In the genomic region with DNA sequence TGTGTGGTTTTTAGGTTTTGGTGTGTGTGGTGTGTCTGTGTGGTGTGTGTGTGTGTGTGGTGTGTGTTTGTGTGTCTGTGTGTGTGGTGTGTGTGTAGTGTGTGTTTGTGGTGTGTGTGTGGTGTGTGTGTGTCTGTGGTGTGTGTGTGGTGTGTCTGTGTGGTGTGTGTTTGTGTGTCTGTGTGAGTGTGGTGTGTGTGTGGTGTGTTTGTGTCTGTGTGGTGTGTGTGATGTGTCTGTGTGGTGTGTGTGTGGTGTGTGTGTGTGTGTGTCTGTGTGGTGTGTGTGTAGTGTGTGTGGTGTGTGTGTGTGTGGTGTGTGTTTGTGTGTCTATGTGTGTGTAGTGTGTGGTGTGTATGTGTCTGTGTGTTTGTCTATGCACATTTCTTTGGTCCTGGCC, we compare ENCODE assay signal across 1 cellular context.
TF ChIP-seq lines count a peak whose summit lies in the region.

No MANE protein-coding gene starts in this region.

TF ChIP-seq in K562, 482 proteins besides CTCF, POLR2A, EP300 and RAD21 (continues in another document):
- TF ChIP-seq, protein P1, sequence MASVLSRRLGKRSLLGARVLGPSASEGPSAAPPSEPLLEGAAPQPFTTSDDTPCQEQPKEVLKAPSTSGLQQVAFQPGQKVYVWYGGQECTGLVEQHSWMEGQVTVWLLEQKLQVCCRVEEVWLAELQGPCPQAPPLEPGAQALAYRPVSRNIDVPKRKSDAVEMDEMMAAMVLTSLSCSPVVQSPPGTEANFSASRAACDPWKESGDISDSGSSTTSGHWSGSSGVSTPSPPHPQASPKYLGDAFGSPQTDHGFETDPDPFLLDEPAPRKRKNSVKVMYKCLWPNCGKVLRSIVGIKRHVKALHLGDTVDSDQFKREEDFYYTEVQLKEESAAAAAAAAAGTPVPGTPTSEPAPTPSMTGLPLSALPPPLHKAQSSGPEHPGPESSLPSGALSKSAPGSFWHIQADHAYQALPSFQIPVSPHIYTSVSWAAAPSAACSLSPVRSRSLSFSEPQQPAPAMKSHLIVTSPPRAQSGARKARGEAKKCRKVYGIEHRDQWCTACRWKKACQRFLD (CRISPR knock-in tag; IDR thresholded peaks at IDR 0.05): no peak
- TF ChIP-seq ZNF75A (CRISPR knock-in tag; IDR thresholded peaks at IDR 0.05): no peak
- TF ChIP-seq ZNF24 (IDR thresholded peaks at IDR 0.05): no peak
- TF ChIP-seq ZNF282 (CRISPR knock-in tag; IDR thresholded peaks at IDR 0.05): no peak
- TF ChIP-seq HDAC1 (IDR thresholded peaks at IDR 0.05): peak in 1 of 2 experiments; percentile 56; a peak in 2 of 4 replicates
- TF ChIP-seq ARHGAP35 (IDR thresholded peaks at IDR 0.05; ENCODE audit: partially characterized antibody): peak; percentile 16
- TF ChIP-seq NFIC (IDR thresholded peaks at IDR 0.05): no peak
- no peak for TF ChIP-seq STAG1 (CRISPR knock-in tag; IDR thresholded peaks at IDR 0.05; ENCODE audit: borderline replicate concordance)
- TF ChIP-seq KHSRP (IDR thresholded peaks at IDR 0.05): no peak
- TF ChIP-seq NCOA6 (IDR thresholded peaks at IDR 0.05): no peak
- TF ChIP-seq HMGN3 (IDR thresholded peaks at IDR 0.05; ENCODE audit: borderline replicate concordance, extremely low read depth, insufficient read length, low read depth, low read length): no peak
- TF ChIP-seq PRPF4 (IDR thresholded peaks at IDR 0.05; ENCODE audit: insufficient read depth, low read depth, low read length, poor library complexity, severe bottlenecking): no peak
- TF ChIP-seq CREB5 (CRISPR knock-in tag; IDR thresholded peaks at IDR 0.05): no peak
- no peak for TF ChIP-seq PURB (CRISPR knock-in tag; IDR thresholded peaks at IDR 0.05; ENCODE audit: low read depth)
- TF ChIP-seq TCF7 (IDR thresholded peaks at IDR 0.05; ENCODE audit: borderline replicate concordance): no peak
- TF ChIP-seq, protein P2, sequence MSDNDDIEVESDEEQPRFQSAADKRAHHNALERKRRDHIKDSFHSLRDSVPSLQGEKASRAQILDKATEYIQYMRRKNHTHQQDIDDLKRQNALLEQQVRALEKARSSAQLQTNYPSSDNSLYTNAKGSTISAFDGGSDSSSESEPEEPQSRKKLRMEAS (CRISPR knock-in tag; IDR thresholded peaks at IDR 0.05): no peak
- 0 out of 2 replicates have a peak, but pooled peaks have one; percentile 23 for TF ChIP-seq THRB (CRISPR knock-in tag; conservative IDR thresholded peaks at IDR 0.05)
- peak; percentile 14 for TF ChIP-seq PHF20 (IDR thresholded peaks at IDR 0.05; ENCODE audit: partially characterized antibody)
- no peak for TF ChIP-seq MITF (IDR thresholded peaks at IDR 0.05)
- TF ChIP-seq TRIM24 (IDR thresholded peaks at IDR 0.05): peak; percentile 17 to 24; a peak in 1 of 4 replicates
- no peak for TF ChIP-seq ZFPM2 (CRISPR knock-in tag; IDR thresholded peaks at IDR 0.05)
- TF ChIP-seq MYC (IDR thresholded peaks at IDR 0.05; ENCODE audit: low read depth, low read length): no peak
- no peak for TF ChIP-seq MYC (CRISPR knock-in tag; IDR thresholded peaks at IDR 0.05; ENCODE audit: borderline replicate concordance, low read depth)
- no peak for TF ChIP-seq ZBTB11 (CRISPR knock-in tag; IDR thresholded peaks at IDR 0.05)
- TF ChIP-seq SRSF9 (IDR thresholded peaks at IDR 0.05; ENCODE audit: borderline replicate concordance, low read depth, low read length): no peak
- 0 out of 2 replicates have a peak, but pooled peaks have one; percentile 14 for TF ChIP-seq ZBTB5 (IDR thresholded peaks at IDR 0.05)
- TF ChIP-seq, protein P3, sequence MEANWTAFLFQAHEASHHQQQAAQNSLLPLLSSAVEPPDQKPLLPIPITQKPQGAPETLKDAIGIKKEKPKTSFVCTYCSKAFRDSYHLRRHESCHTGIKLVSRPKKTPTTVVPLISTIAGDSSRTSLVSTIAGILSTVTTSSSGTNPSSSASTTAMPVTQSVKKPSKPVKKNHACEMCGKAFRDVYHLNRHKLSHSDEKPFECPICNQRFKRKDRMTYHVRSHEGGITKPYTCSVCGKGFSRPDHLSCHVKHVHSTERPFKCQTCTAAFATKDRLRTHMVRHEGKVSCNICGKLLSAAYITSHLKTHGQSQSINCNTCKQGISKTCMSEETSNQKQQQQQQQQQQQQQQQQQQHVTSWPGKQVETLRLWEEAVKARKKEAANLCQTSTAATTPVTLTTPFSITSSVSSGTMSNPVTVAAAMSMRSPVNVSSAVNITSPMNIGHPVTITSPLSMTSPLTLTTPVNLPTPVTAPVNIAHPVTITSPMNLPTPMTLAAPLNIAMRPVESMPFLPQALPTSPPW (CRISPR knock-in tag; IDR thresholded peaks at IDR 0.05): no peak
- no peak for TF ChIP-seq CEBPB (tag; IDR thresholded peaks at IDR 0.05)
- TF ChIP-seq, protein P4, sequence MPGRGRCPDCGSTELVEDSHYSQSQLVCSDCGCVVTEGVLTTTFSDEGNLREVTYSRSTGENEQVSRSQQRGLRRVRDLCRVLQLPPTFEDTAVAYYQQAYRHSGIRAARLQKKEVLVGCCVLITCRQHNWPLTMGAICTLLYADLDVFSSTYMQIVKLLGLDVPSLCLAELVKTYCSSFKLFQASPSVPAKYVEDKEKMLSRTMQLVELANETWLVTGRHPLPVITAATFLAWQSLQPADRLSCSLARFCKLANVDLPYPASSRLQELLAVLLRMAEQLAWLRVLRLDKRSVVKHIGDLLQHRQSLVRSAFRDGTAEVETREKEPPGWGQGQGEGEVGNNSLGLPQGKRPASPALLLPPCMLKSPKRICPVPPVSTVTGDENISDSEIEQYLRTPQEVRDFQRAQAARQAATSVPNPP (IDR thresholded peaks at IDR 0.05; ENCODE audit: borderline replicate concordance, insufficient read depth, insufficient read length): no peak
- TF ChIP-seq PTTG1 (tag; IDR thresholded peaks at IDR 0.05; ENCODE audit: low read depth): no peak
- TF ChIP-seq ZNF197 (CRISPR knock-in tag; IDR thresholded peaks at IDR 0.05; ENCODE audit: low read depth): no peak
- TF ChIP-seq SMARCA5 (IDR thresholded peaks at IDR 0.05): peak; percentile 27; the same call in 1 of the 2 replicates
- TF ChIP-seq MCM3 (IDR thresholded peaks at IDR 0.05): no peak
- TF ChIP-seq EP400 (IDR thresholded peaks at IDR 0.05): no peak
- no peak for TF ChIP-seq LEF1 (IDR thresholded peaks at IDR 0.05)
- no peak for TF ChIP-seq PCBP2 (IDR thresholded peaks at IDR 0.05; ENCODE audit: low read depth, low read length, poor library complexity, severe bottlenecking)
- TF ChIP-seq TFE3 (CRISPR knock-in tag; IDR thresholded peaks at IDR 0.05): no peak
- no peak for TF ChIP-seq CCNT2 (IDR thresholded peaks at IDR 0.05; ENCODE audit: borderline replicate concordance, extremely low read depth, insufficient read length, low read depth, low read length)
- no peak for TF ChIP-seq TRIM28 (IDR thresholded peaks at IDR 0.05)
- TF ChIP-seq ELK1 (CRISPR knock-in tag; IDR thresholded peaks at IDR 0.05): no peak
- peak; percentile 88 for TF ChIP-seq HBP1 (CRISPR knock-in tag; IDR thresholded peaks at IDR 0.05)
- TF ChIP-seq BDP1 (IDR thresholded peaks at IDR 0.05; ENCODE audit: insufficient read depth, insufficient read length): no peak
